1 cellular context compared by ENCODE assay signal in the genomic region with DNA sequence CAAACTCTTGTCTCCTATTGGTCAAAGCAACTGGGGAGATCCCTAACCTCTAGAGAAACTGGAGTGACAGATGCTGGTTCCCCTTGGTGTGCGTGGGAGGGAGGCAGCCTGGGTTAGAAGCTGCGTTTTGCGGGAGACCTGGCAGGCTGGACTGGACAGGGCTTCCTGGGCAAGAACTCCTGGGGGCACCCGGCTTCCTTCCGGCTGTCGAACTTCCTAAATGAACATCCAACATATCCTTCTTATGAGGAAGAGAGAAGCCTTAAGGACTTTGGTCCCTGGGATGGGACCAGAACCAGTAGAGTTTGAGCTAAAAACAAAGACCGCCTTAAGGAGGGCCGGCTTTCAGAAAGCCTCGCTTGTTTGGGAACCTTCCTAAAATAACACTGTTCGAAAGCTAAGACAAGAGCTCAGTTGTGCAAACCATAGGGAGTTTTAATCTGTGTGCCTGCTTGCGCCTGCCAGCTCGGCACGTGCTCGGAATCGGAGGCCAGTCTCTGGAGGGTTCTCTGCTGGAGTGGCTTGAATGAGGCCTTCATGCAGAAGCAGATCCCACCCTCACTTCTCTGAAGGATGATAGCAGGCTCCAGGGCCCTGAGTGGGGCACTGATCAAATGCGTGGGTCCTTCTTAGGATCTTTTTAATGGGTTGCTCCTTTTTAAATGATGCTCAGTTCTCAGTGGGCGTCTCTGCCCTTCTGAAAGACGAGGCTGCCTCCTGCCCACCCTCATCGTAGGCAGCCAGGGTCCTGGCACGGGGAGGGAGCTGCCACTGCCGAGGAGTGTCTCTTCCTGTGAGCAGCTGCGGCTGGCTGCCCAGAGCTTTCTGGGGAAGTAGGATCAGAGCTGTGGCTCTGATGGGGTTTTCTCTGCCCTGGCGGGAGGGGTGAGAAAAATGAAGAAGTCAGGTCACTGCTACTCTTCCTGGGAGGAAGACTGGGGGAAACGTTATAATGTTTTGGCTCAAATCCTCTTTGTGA.
TF ChIP-seq lines count a peak whose summit lies in the region.

No MANE protein-coding gene starts in this region.

TF ChIP-seq in SK-N-SH treated with all-trans-retinoic acid at 6 μM for 48 hours, 23 proteins besides CTCF, POLR2A, EP300 and RAD21 (continued from another document):
- TF ChIP-seq, protein P1, sequence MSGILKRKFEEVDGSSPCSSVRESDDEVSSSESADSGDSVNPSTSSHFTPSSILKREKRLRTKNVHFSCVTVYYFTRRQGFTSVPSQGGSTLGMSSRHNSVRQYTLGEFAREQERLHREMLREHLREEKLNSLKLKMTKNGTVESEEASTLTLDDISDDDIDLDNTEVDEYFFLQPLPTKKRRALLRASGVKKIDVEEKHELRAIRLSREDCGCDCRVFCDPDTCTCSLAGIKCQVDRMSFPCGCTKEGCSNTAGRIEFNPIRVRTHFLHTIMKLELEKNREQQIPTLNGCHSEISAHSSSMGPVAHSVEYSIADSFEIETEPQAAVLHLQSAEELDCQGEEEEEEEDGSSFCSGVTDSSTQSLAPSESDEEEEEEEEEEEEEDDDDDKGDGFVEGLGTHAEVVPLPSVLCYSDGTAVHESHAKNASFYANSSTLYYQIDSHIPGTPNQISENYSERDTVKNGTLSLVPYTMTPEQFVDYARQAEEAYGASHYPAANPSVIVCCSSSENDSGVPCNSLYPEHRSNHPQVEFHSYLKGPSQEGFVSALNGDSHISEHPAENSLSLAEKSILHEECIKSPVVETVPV (CRISPR knock-in tag; IDR thresholded peaks at IDR 0.05) = no peak
- no peak for TF ChIP-seq TSHZ2 (CRISPR knock-in tag; IDR thresholded peaks at IDR 0.05)
- no peak for TF ChIP-seq ZNF8 (CRISPR knock-in tag; IDR thresholded peaks at IDR 0.05)
- TF ChIP-seq ARNTL (CRISPR knock-in tag; IDR thresholded peaks at IDR 0.05; ENCODE audit: borderline replicate concordance, low read depth) = no peak
- TF ChIP-seq ZNF70 (CRISPR knock-in tag; IDR thresholded peaks at IDR 0.05) = no peak
- no peak for TF ChIP-seq PPARA (CRISPR knock-in tag; IDR thresholded peaks at IDR 0.05; ENCODE audit: borderline replicate concordance)
- TF ChIP-seq ISL1 (CRISPR knock-in tag; IDR thresholded peaks at IDR 0.05) = no peak
- no peak for TF ChIP-seq TCF4 (CRISPR knock-in tag; IDR thresholded peaks at IDR 0.05; ENCODE audit: borderline replicate concordance)
- TF ChIP-seq, protein P2, sequence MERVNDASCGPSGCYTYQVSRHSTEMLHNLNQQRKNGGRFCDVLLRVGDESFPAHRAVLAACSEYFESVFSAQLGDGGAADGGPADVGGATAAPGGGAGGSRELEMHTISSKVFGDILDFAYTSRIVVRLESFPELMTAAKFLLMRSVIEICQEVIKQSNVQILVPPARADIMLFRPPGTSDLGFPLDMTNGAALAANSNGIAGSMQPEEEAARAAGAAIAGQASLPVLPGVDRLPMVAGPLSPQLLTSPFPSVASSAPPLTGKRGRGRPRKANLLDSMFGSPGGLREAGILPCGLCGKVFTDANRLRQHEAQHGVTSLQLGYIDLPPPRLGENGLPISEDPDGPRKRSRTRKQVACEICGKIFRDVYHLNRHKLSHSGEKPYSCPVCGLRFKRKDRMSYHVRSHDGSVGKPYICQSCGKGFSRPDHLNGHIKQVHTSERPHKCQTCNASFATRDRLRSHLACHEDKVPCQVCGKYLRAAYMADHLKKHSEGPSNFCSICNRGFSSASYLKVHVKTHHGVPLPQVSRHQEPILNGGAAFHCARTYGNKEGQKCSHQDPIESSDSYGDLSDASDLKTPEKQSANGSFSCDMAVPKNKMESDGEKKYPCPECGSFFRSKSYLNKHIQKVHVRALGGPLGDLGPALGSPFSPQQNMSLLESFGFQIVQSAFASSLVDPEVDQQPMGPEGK (CRISPR knock-in tag; IDR thresholded peaks at IDR 0.05; ENCODE audit: borderline replicate concordance) = no peak
